ENCODE assay signal across 8 cellular contexts in genomic region chr4:183960021-183960420, GRCh38. TPM values are rescaled to one million over a fixed set of nuclear protein-coding genes. Genes with fewer than 3 reads are reported as not detected.
DNase-seq lines count a peak whose midpoint lies in the region; ATAC-seq and TF ChIP-seq lines count a peak whose summit lies in the region.

No MANE protein-coding gene starts in this region.

- POLR2A ChIA-PET in CD4-positive, alpha-beta memory T cell (lab: Charles Lee; ENCODE audit: partially characterized antibody): no interaction called here

- peaks cover 39% of the 10 kb centered on the region for H3K4me1 ChIP-seq in iPS-18a (ENCODE audit: control insufficient read depth, low read depth, low read length)
- peaks cover 0 to 11% (median 0%) of the 10 kb centered on the region in 4 donors for H3K4me1 ChIP-seq in tibial artery
- no peaks in the 10 kb centered on the region for H3K4me1 ChIP-seq in CD4-positive, alpha-beta memory T cell (ENCODE audit: insufficient read depth, low read length)

- no peak overlapping the region for H3K9ac ChIP-seq in iPS-18a (ENCODE audit: low read length)

- no peak overlapping the region for H3K4me3 Mint-ChIP-seq in mesothelial cell of epicardium
- no peak overlapping the region for H3K4me3 Mint-ChIP-seq in CD4-positive, alpha-beta memory T cell

- H3K27me3 ChIP-seq in iPS-18a (ENCODE audit: control insufficient read depth, insufficient read depth, low read length): no peaks in the 10 kb centered on the region
- no peaks in the 10 kb centered on the region for H3K27me3 ChIP-seq in tibial artery
- H3K27me3 ChIP-seq in CD4-positive, alpha-beta memory T cell (ENCODE audit: insufficient read depth, low read length): no peaks in the 10 kb centered on the region

- H3K27ac ChIP-seq in iPS-18a (ENCODE audit: low read length): no peak overlapping the region
- H3K27ac ChIP-seq in tibial artery: no peak overlapping the region
- H3K27ac ChIP-seq in CD4-positive, alpha-beta memory T cell (ENCODE audit: low read depth, low read length): no peak overlapping the region

- peak overlapping the region; percentile 14 for H3K4me3 ChIP-seq in iPS-18a (ENCODE audit: low read length)
- H3K4me3 ChIP-seq in tibial artery: peak overlapping the region; percentile 7 to 8
- no peak overlapping the region for H3K4me3 ChIP-seq in CD4-positive, alpha-beta memory T cell (ENCODE audit: low read length in 2 of 2)

- intact Hi-C loops in tibial artery (cut with DNase I; ENCODE audit: low total_unique reads): no loop called here
- intact Hi-C loops in CD4-positive, alpha-beta memory T cell (cut with micrococcal nuclease): no loop called here

- DNase-seq in NK-92 treated with Interleukin-12 subunit alpha and Interleukin-12 subunit beta, amount 100 ng/mL, for 24 hours (lab: John Stamatoyannopoulos, UW): peak; percentile 60
- no peak for DNase-seq in NK-92 (lab: John Stamatoyannopoulos, UW; ENCODE audit: unreplicated experiment)
- DNase-seq in anterior cingulate cortex (lab: John Stamatoyannopoulos, UW): peak in 57 of 58 donors; percentile 29 to 95 (median 85)
- DNase-seq in tibial artery: no peak
- no peak for DNase-seq in mesothelial cell of epicardium (ENCODE audit: low spot score in 2 of 2, unreplicated experiment in 2 of 2)
- DNase-seq in CD4-positive, alpha-beta memory T cell: no peak

- H3K27me3 Mint-ChIP-seq in mesothelial cell of epicardium (ENCODE audit: low read depth): no peaks in the 10 kb centered on the region
- peaks cover 1 to 8% of the 10 kb centered on the region in 2 donors for H3K27me3 Mint-ChIP-seq in CD4-positive, alpha-beta memory T cell

- peaks cover 3% of the 10 kb centered on the region for H3K36me3 Mint-ChIP-seq in mesothelial cell of epicardium
- no peaks in the 10 kb centered on the region for H3K36me3 Mint-ChIP-seq in CD4-positive, alpha-beta memory T cell

- H3K9me3 ChIP-seq in iPS-18a (ENCODE audit: control insufficient read depth, low read depth, low read length): no peaks in the 10 kb centered on the region
- H3K9me3 ChIP-seq in tibial artery: no peaks in the 10 kb centered on the region
- no peaks in the 10 kb centered on the region for H3K9me3 ChIP-seq in CD4-positive, alpha-beta memory T cell (ENCODE audit: control insufficient read depth in 1 of 2, low read length in 2 of 2)

- H3K9me3 Mint-ChIP-seq in mesothelial cell of epicardium: no peaks in the 10 kb centered on the region
- H3K9me3 Mint-ChIP-seq in CD4-positive, alpha-beta memory T cell: no peaks in the 10 kb centered on the region

- H3K4me1 Mint-ChIP-seq in mesothelial cell of epicardium: peaks cover 39% of the 10 kb centered on the region
- no peaks in the 10 kb centered on the region for H3K4me1 Mint-ChIP-seq in CD4-positive, alpha-beta memory T cell

- TF ChIP-seq CTCF in tibial artery (IDR thresholded peaks at IDR 0.05): no peak
- TF ChIP-seq CTCF in mesothelial cell of epicardium (IDR thresholded peaks at IDR 0.05; ENCODE audit: unreplicated experiment): no peak

- no peaks in the 10 kb centered on the region for H3K36me3 ChIP-seq in iPS-18a (ENCODE audit: control insufficient read depth, low read depth, low read length)
- no peaks in the 10 kb centered on the region for H3K36me3 ChIP-seq in tibial artery
- no peaks in the 10 kb centered on the region for H3K36me3 ChIP-seq in CD4-positive, alpha-beta memory T cell (ENCODE audit: insufficient read depth, low read length)

- CTCF ChIA-PET in CD4-positive, alpha-beta memory T cell (lab: Charles Lee; ENCODE audit: partially characterized antibody): no interaction called here

- no peak overlapping the region for H3K27ac Mint-ChIP-seq in mesothelial cell of epicardium
- no peak overlapping the region for H3K27ac Mint-ChIP-seq in CD4-positive, alpha-beta memory T cell

- ATAC-seq in GM18909 (IDR thresholded peaks at IDR 0.05; ENCODE audit: poor library complexity, unreplicated experiment): no peak

RNA-seq across cellular contexts. Expression of gene STOX2, which starts 54.9 kb away (rescaled TPM):
- 95.6 to 104 TPM (median 103 TPM) in 3 replicates for total RNA-seq in mesothelial cell of epicardium
- not detected for total RNA-seq in CD4-positive, alpha-beta memory T cell
- polyA plus RNA-seq in CD4-positive, alpha-beta memory T cell: not detected

Comparison
In these comparisons a context has a peak if more than half of its experiments do, and no peak if none do; other contexts are left out.
1. DNase-seq: peak in NK-92 treated with Interleukin-12 subunit alpha and Interleukin-12 subunit beta, amount 100 ng/mL, for 24 hours (single experiment) and anterior cingulate cortex (57 of 58); none in NK-92 (single experiment), tibial artery (0 of 2), mesothelial cell of epicardium (0 of 2) and CD4-positive, alpha-beta memory T cell (0 of 5).
2. H3K4me3 ChIP-seq: peak in iPS-18a (single experiment) and tibial artery (2 of 2); none in CD4-positive, alpha-beta memory T cell (0 of 2).
3. RNA of gene STOX2, which starts 54.9 kb away (total RNA-seq): 95.6 to 104 TPM in mesothelial cell of epicardium; not detected in CD4-positive, alpha-beta memory T cell; every median in the first group is over 10 times any median in the second.